In genomic region chr4:74588350-74588749, GRCh38 we compare ENCODE assay signal across 9 cellular contexts.
"Had no signal": no experiment of that assay in that cellular context is flagged by ENCODE, and none has a peak within 500 bp of the region (broad histone marks: within the 10 kb centered on the region; RNA-seq: fewer than 3 reads in every experiment).

No MANE protein-coding gene starts in this region.

- H3K27ac ChIP-seq: GM23248, HL-60 had no signal

- H2AFZ ChIP-seq: GM23248 had no signal

- H3K4me3 ChIP-seq: GM23248, HAP-1 had no signal

- H3K9me3 ChIP-seq: HAP-1 had no signal

- H3K9ac ChIP-seq: GM23248 had no signal

- H3K36me3 ChIP-seq: HAP-1 had no signal

- ATAC-seq: HCT116, HepG2 had no signal

- DNase-seq: GM23248, GOT3, H7, HFFc6, KG1 had no signal

- H3K4me1 ChIP-seq: HAP-1 had no signal

- FAIRE-seq: HepG2 had no signal
